In genomic region chr6:30654798-30655742, GRCh38 we compare ENCODE assay signal across 1 cellular context.
A peak's percentile ranks its signal among the peaks of the same experiment; 100 is the strongest.
TF ChIP-seq lines count a peak whose summit lies in the region.

No MANE protein-coding gene starts in this region.

TF ChIP-seq in HepG2, 621 proteins besides CTCF, POLR2A, EP300 and RAD21 (continued from another document and continues in another):
- TF ChIP-seq, protein P1, sequence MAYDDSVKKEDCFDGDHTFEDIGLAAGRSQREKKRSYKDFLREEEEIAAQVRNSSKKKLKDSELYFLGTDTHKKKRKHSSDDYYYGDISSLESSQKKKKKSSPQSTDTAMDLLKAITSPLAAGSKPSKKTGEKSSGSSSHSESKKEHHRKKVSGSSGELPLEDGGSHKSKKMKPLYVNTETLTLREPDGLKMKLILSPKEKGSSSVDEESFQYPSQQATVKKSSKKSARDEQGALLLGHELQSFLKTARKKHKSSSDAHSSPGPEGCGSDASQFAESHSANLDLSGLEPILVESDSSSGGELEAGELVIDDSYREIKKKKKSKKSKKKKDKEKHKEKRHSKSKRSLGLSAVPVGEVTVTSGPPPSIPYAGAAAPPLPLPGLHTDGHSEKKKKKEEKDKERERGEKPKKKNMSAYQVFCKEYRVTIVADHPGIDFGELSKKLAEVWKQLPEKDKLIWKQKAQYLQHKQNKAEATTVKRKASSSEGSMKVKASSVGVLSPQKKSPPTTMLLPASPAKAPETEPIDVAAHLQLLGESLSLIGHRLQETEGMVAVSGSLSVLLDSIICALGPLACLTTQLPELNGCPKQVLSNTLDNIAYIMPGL (CRISPR knock-in tag; IDR thresholded peaks at IDR 0.05; ENCODE audit: borderline replicate concordance in 1 of 2, low read depth in 1 of 2): peak; percentile 68 to 77; a peak in 3 of 4 replicates
- TF ChIP-seq SAP130 (CRISPR knock-in tag; IDR thresholded peaks at IDR 0.05; ENCODE audit: low read depth): peak; percentile 100
- peak; percentile 7; the same call in 1 of the 2 replicates for TF ChIP-seq ZNF263 (CRISPR knock-in tag; IDR thresholded peaks at IDR 0.05)
- TF ChIP-seq KDM4B (CRISPR knock-in tag; IDR thresholded peaks at IDR 0.05): peak; percentile 60; the same call in 1 of the 2 replicates
- no peak for TF ChIP-seq HNRNPUL1 (IDR thresholded peaks at IDR 0.05; ENCODE audit: low read depth, low read length)
- TF ChIP-seq RARG (CRISPR knock-in tag; IDR thresholded peaks at IDR 0.05; ENCODE audit: low read depth): no peak
- TF ChIP-seq ZNF678 (CRISPR knock-in tag; IDR thresholded peaks at IDR 0.05): no peak
- TF ChIP-seq MAZ (IDR thresholded peaks at IDR 0.05; ENCODE audit: borderline replicate concordance, low read depth, low read length): no peak
- peak; percentile 84 for TF ChIP-seq MAZ (CRISPR knock-in tag; IDR thresholded peaks at IDR 0.05; ENCODE audit: low read depth)
- TF ChIP-seq PHB2 (IDR thresholded peaks at IDR 0.05; ENCODE audit: partially characterized antibody): no peak
- no peak for TF ChIP-seq ELF4 (CRISPR knock-in tag; IDR thresholded peaks at IDR 0.05; ENCODE audit: borderline replicate concordance)
- TF ChIP-seq ZBTB33 (CRISPR knock-in tag; IDR thresholded peaks at IDR 0.05): peak; percentile 79
- TF ChIP-seq PAF1 (CRISPR knock-in tag; IDR thresholded peaks at IDR 0.05): no peak
- TF ChIP-seq BRCA1 (CRISPR knock-in tag; IDR thresholded peaks at IDR 0.05): no peak; the same call in 1 of the 2 replicates
- peak; percentile 85 for TF ChIP-seq ONECUT2 (CRISPR knock-in tag; IDR thresholded peaks at IDR 0.05)
- peak; percentile 71 for TF ChIP-seq JUND (CRISPR knock-in tag; IDR thresholded peaks at IDR 0.05)
- no peak for TF ChIP-seq ZSCAN20 (CRISPR knock-in tag; IDR thresholded peaks at IDR 0.05; ENCODE audit: borderline replicate concordance)
- TF ChIP-seq ZNF652 (CRISPR knock-in tag; IDR thresholded peaks at IDR 0.05; ENCODE audit: borderline replicate concordance, low read depth): 0 out of 2 replicates have a peak, but pooled peaks have one; percentile 10
- TF ChIP-seq TBX3 (IDR thresholded peaks at IDR 0.05; ENCODE audit: borderline replicate concordance): no peak
- TF ChIP-seq ZNF225 (CRISPR knock-in tag; IDR thresholded peaks at IDR 0.05): no peak
- TF ChIP-seq ZFP1 (CRISPR knock-in tag; IDR thresholded peaks at IDR 0.05): peak; percentile 93; the same call in 1 of the 2 replicates
- no peak for TF ChIP-seq MYNN (CRISPR knock-in tag; IDR thresholded peaks at IDR 0.05; ENCODE audit: low read depth)
- TF ChIP-seq ZFP62 (CRISPR knock-in tag; IDR thresholded peaks at IDR 0.05): no peak
- TF ChIP-seq ZNF710 (CRISPR knock-in tag; IDR thresholded peaks at IDR 0.05; ENCODE audit: borderline replicate concordance): peak; percentile 100
- peak; percentile 95 for TF ChIP-seq ZNF205 (CRISPR knock-in tag; IDR thresholded peaks at IDR 0.05)
- no peak for TF ChIP-seq PRDM4 (CRISPR knock-in tag; IDR thresholded peaks at IDR 0.05; ENCODE audit: borderline replicate concordance)
- TF ChIP-seq ZKSCAN8 (CRISPR knock-in tag; IDR thresholded peaks at IDR 0.05; ENCODE audit: borderline replicate concordance): peak; percentile 99
- TF ChIP-seq GFI1 (CRISPR knock-in tag; IDR thresholded peaks at IDR 0.05; ENCODE audit: borderline replicate concordance): peak; percentile 33; the same call in 1 of the 2 replicates
- TF ChIP-seq PREB (CRISPR knock-in tag; IDR thresholded peaks at IDR 0.05): no peak
- peak; percentile 71; the same call in 1 of the 2 replicates for TF ChIP-seq SMYD3 (CRISPR knock-in tag; IDR thresholded peaks at IDR 0.05)
- TF ChIP-seq FOXJ3 (CRISPR knock-in tag; IDR thresholded peaks at IDR 0.05; ENCODE audit: borderline replicate concordance): peak; percentile 92
- no peak for TF ChIP-seq SRF (IDR thresholded peaks at IDR 0.05; ENCODE audit: low read depth, low read length)
- no peak for TF ChIP-seq ZBTB49 (CRISPR knock-in tag; IDR thresholded peaks at IDR 0.05; ENCODE audit: borderline replicate concordance)
- peak; percentile 62 for TF ChIP-seq IKZF4 (CRISPR knock-in tag; IDR thresholded peaks at IDR 0.05; ENCODE audit: borderline replicate concordance, low read depth, not compliant biosample characterization)
- peak; percentile 90 for TF ChIP-seq ELF3 (CRISPR knock-in tag; IDR thresholded peaks at IDR 0.05)
- TF ChIP-seq, protein P2, sequence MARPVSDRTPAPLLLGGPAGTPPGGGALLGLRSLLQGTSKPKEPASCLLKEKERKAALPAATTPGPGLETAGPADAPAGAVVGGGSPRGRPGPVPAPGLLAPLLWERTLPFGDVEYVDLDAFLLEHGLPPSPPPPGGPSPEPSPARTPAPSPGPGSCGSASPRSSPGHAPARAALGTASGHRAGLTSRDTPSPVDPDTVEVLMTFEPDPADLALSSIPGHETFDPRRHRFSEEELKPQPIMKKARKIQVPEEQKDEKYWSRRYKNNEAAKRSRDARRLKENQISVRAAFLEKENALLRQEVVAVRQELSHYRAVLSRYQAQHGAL (CRISPR knock-in tag; IDR thresholded peaks at IDR 0.05; ENCODE audit: not compliant biosample characterization): no peak
- no peak for TF ChIP-seq NFIC (IDR thresholded peaks at IDR 0.05; ENCODE audit: low read length)
- TF ChIP-seq ARNT2 (CRISPR knock-in tag; IDR thresholded peaks at IDR 0.05; ENCODE audit: low read depth): no peak; the same call in 1 of the 2 replicates
- peak; percentile 65 for TF ChIP-seq CBX1 (IDR thresholded peaks at IDR 0.05; ENCODE audit: low read depth)
- no peak; the same call in 1 of the 2 replicates for TF ChIP-seq LBX2 (CRISPR knock-in tag; IDR thresholded peaks at IDR 0.05; ENCODE audit: borderline replicate concordance)
- TF ChIP-seq ZNF549 (CRISPR knock-in tag; IDR thresholded peaks at IDR 0.05): no peak
- 0 out of 2 replicates have a peak, but pooled peaks have one; percentile 39 for TF ChIP-seq ZNF770 (CRISPR knock-in tag; IDR thresholded peaks at IDR 0.05)
- peak; percentile 99 for TF ChIP-seq HDAC1 (CRISPR knock-in tag; IDR thresholded peaks at IDR 0.05)
- peak; percentile 78; the same call in 1 of the 2 replicates for TF ChIP-seq ZBTB20 (CRISPR knock-in tag; IDR thresholded peaks at IDR 0.05; ENCODE audit: borderline replicate concordance, low read depth)
- peak; percentile 78 for TF ChIP-seq THAP7 (CRISPR knock-in tag; IDR thresholded peaks at IDR 0.05)
- TF ChIP-seq ATF3 (CRISPR knock-in tag; IDR thresholded peaks at IDR 0.05): no peak
- TF ChIP-seq SOX6 (IDR thresholded peaks at IDR 0.05): no peak
- peak; percentile 99 for TF ChIP-seq SOX6 (CRISPR knock-in tag; IDR thresholded peaks at IDR 0.05)
- TF ChIP-seq ELF1 (CRISPR knock-in tag; IDR thresholded peaks at IDR 0.05): peak; percentile 73
- no peak for TF ChIP-seq ZNF879 (CRISPR knock-in tag; IDR thresholded peaks at IDR 0.05)
- peak; percentile 97 for TF ChIP-seq ZNF792 (CRISPR knock-in tag; IDR thresholded peaks at IDR 0.05)
- TF ChIP-seq SRSF1 (optimal IDR thresholded peaks at IDR 0.05; ENCODE audit: low read depth, low read length): no peak
- TF ChIP-seq MIER3 (CRISPR knock-in tag; IDR thresholded peaks at IDR 0.05; ENCODE audit: borderline replicate concordance): peak; percentile 95; the same call in 1 of the 2 replicates
- peak; percentile 83 for TF ChIP-seq GATAD1 (CRISPR knock-in tag; IDR thresholded peaks at IDR 0.05)
